ENCODE assay signal across 13 cellular contexts in the genomic region with DNA sequence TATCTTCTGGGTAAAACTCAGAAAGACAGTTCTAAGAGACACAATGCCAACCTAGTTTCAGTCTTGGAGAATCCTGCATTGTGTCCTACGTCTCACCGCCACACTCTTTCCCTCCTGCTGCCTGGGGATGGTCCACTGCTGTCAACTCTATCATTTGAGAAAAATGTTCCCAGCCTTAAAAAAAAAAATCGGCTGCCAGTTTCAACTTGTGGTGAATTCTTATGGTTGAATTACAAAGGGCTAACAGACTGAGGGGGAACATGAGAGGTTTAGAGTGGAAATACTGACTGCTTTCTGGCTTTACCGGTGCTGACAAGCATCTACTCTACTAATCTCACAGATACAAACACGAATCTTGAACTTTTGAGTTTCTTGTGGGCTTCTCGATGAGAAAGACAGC.
DNase-seq lines count a peak whose midpoint lies in the region; ATAC-seq, FAIRE-seq and TF ChIP-seq lines count a peak whose summit lies in the region.
"Had no signal": no experiment of that assay in that cellular context is flagged by ENCODE, and none has a peak within 500 bp of the region (broad histone marks: within the 10 kb centered on the region; RNA-seq: fewer than 3 reads in every experiment).

No MANE protein-coding gene starts in this region.

- peaks cover 1% of the 10 kb centered on the region for H3K9me3 Mint-ChIP-seq in activated T-cell treated with anti-CD3 and anti-CD28 coated beads, Interleukin-2, amount 50 U/mL, for 4 hours
- H3K9me3 Mint-ChIP-seq in T-helper 2 cell treated with Interferon-gamma antibody and Interleukin-4, amounts not matched to agents 5 μg/mL and 100 μg/mL, for 36 hours = no peaks in the 10 kb centered on the region
- H3K9me3 Mint-ChIP-seq: memory B cell had no signal

- H3K4me1 ChIP-seq in mesodermal cell (ENCODE audit: control insufficient read depth, insufficient read depth, low read length, poor library complexity, severe bottlenecking) = peaks cover 25% of the 10 kb centered on the region

- peak overlapping the region; percentile 41 for H3K27ac ChIP-seq in mesodermal cell (ENCODE audit: low read depth, low read length, severe bottlenecking)

- no peak overlapping the region for H3K4me3 ChIP-seq in mesodermal cell (ENCODE audit: extremely low read depth, insufficient read depth, low read length, poor library complexity, severe bottlenecking)

- ATAC-seq in activated T-cell treated with anti-CD3 and anti-CD28 coated beads, Interleukin-2, amount 50 U/mL, for 4 hours = peak; percentile 22 to 33
- no peak for ATAC-seq in GM21423 (IDR thresholded peaks at IDR 0.05; ENCODE audit: unreplicated experiment)
- no peak for ATAC-seq in SK-N-SH treated with all-trans-retinoic acid at 6 μM for 48 hours

- no peaks in the 10 kb centered on the region for H3K36me3 ChIP-seq in mesodermal cell (ENCODE audit: control insufficient read depth, insufficient read depth, low read length)

- 81 to 94% methylated on average over 5 of the region's 6 CpGs for WGBS in mesodermal cell (ENCODE audit: insufficient coverage in 2 of 2), 2 experiments

- H3K4me3 Mint-ChIP-seq in activated T-cell treated with anti-CD3 and anti-CD28 coated beads, Interleukin-2, amount 50 U/mL, for 4 hours = peak overlapping the region; percentile 64
- peak overlapping the region; percentile 50 for H3K4me3 Mint-ChIP-seq in T-helper 2 cell treated with Interferon-gamma antibody and Interleukin-4, amounts not matched to agents 5 μg/mL and 100 μg/mL, for 36 hours
- H3K4me3 Mint-ChIP-seq: memory B cell had no signal

- peak overlapping the region; percentile 76 for H3K27ac Mint-ChIP-seq in T-helper 2 cell treated with Interferon-gamma antibody and Interleukin-4, amounts not matched to agents 5 μg/mL and 100 μg/mL, for 36 hours
- H3K27ac Mint-ChIP-seq: memory B cell had no signal

- no peak for TF ChIP-seq CTCF in GM20000 (IDR thresholded peaks at IDR 0.05; ENCODE audit: extremely low read depth, missing control alignments)
- TF ChIP-seq CTCF in D721Med (IDR thresholded peaks at IDR 0.05; ENCODE audit: insufficient read depth, missing control alignments) = no peak

- H3K9me3 ChIP-seq in mesodermal cell (ENCODE audit: control insufficient read depth, low read length) = no peaks in the 10 kb centered on the region

- peaks cover 65% of the 10 kb centered on the region for H3K4me1 Mint-ChIP-seq in activated T-cell treated with anti-CD3 and anti-CD28 coated beads, Interleukin-2, amount 50 U/mL, for 4 hours (ENCODE audit: low read depth)
- H3K4me1 Mint-ChIP-seq in T-helper 2 cell treated with Interferon-gamma antibody and Interleukin-4, amounts not matched to agents 5 μg/mL and 100 μg/mL, for 36 hours (ENCODE audit: low read depth) = peaks cover 39% of the 10 kb centered on the region

- no peak for DNase-seq in activated T-cell treated with anti-CD3 and anti-CD28 coated beads, Interleukin-2, amount 50 U/mL, for 4 hours
- DNase-seq in activated T-cell treated with anti-CD3 and anti-CD28 coated beads, Interleukin-2, amount 50 U/mL, for 1 hour = no peak
- DNase-seq in GM20000 (ENCODE audit: low spot score) = peak; percentile 15
- DNase-seq in T-helper 2 cell treated with Interferon-gamma antibody and Interleukin-4, amounts not matched to agents 5 μg/mL and 100 μg/mL, for 36 hours (ENCODE audit: low spot score) = peak; percentile 60
- no peak for DNase-seq in D721Med (ENCODE audit: insufficient read length, low spot score)
- DNase-seq: NCI-H526, posterior cingulate gyrus, RPMI8226, T1000 had no signal

- no peak for FAIRE-seq in D721Med (lab: Jason Lieb, UNC)

- peaks cover 2% of the 10 kb centered on the region for H3K27me3 Mint-ChIP-seq in activated T-cell treated with anti-CD3 and anti-CD28 coated beads, Interleukin-2, amount 50 U/mL, for 4 hours (ENCODE audit: low read depth)
- no peaks in the 10 kb centered on the region for H3K27me3 Mint-ChIP-seq in T-helper 2 cell treated with Interferon-gamma antibody and Interleukin-4, amounts not matched to agents 5 μg/mL and 100 μg/mL, for 36 hours (ENCODE audit: low read depth)

- H3K36me3 Mint-ChIP-seq in activated T-cell treated with anti-CD3 and anti-CD28 coated beads, Interleukin-2, amount 50 U/mL, for 4 hours (ENCODE audit: insufficient read depth) = no peaks in the 10 kb centered on the region
- no peaks in the 10 kb centered on the region for H3K36me3 Mint-ChIP-seq in T-helper 2 cell treated with Interferon-gamma antibody and Interleukin-4, amounts not matched to agents 5 μg/mL and 100 μg/mL, for 36 hours (ENCODE audit: low read depth)
- H3K36me3 Mint-ChIP-seq: memory B cell had no signal

TF ChIP-seq in SK-N-SH treated with all-trans-retinoic acid at 6 μM for 48 hours, 23 proteins besides CTCF, POLR2A, EP300 and RAD21:
- TF ChIP-seq ISL1 (CRISPR knock-in tag; IDR thresholded peaks at IDR 0.05) = no peak
- no peak for TF ChIP-seq ZFP30 (CRISPR knock-in tag; IDR thresholded peaks at IDR 0.05)
- no peak for TF ChIP-seq ZFP3 (CRISPR knock-in tag; IDR thresholded peaks at IDR 0.05)
- TF ChIP-seq ZNF70 (CRISPR knock-in tag; IDR thresholded peaks at IDR 0.05) = no peak
- no peak for TF ChIP-seq ESRRG (CRISPR knock-in tag; IDR thresholded peaks at IDR 0.05)
- TF ChIP-seq RARB (CRISPR knock-in tag; IDR thresholded peaks at IDR 0.05) = no peak
- TF ChIP-seq ARNTL (CRISPR knock-in tag; IDR thresholded peaks at IDR 0.05; ENCODE audit: borderline replicate concordance, low read depth) = no peak
- no peak for TF ChIP-seq ZC3H10 (CRISPR knock-in tag; IDR thresholded peaks at IDR 0.05)
TF ChIP-seq in SK-N-SH treated with all-trans-retinoic acid at 6 μM for 48 hours: peak in this region for 0.

Comparison
In these comparisons a context has a peak if more than half of its experiments do, and no peak if none do; other contexts are left out.
1. ATAC-seq: peak in activated T-cell treated with anti-CD3 and anti-CD28 coated beads, Interleukin-2, amount 50 U/mL, for 4 hours (2 of 2); none in GM21423 (single experiment) and SK-N-SH treated with all-trans-retinoic acid at 6 μM for 48 hours (single experiment).
2. DNase-seq: peak in GM20000 (single experiment) and T-helper 2 cell treated with Interferon-gamma antibody and Interleukin-4, amounts not matched to agents 5 μg/mL and 100 μg/mL, for 36 hours (single experiment); none in activated T-cell treated with anti-CD3 and anti-CD28 coated beads, Interleukin-2, amount 50 U/mL, for 4 hours (single experiment), activated T-cell treated with anti-CD3 and anti-CD28 coated beads, Interleukin-2, amount 50 U/mL, for 1 hour (single experiment) and D721Med (single experiment).